ENCODE assay signal across 9 cellular contexts in genomic region chr1:94873520-94874351, GRCh38. TPM values are rescaled to one million over a fixed set of nuclear protein-coding genes. Genes with fewer than 3 reads are reported as not detected.
DNase-seq lines count a peak whose midpoint lies in the region; ATAC-seq and TF ChIP-seq lines count a peak whose summit lies in the region.
"Had no signal": no experiment of that assay in that cellular context is flagged by ENCODE, and none has a peak within 500 bp of the region (broad histone marks: within the 10 kb centered on the region; RNA-seq: fewer than 3 reads in every experiment).

No MANE protein-coding gene starts in this region.

- no peaks in the 10 kb centered on the region for H3K9me3 ChIP-seq in gastroesophageal sphincter
- no peaks in the 10 kb centered on the region for H3K9me3 ChIP-seq in naive thymus-derived CD4-positive, alpha-beta T cell (ENCODE audit: control insufficient read depth in 2 of 3, low read length in 3 of 3)
- H3K9me3 ChIP-seq in colonic mucosa: no peaks in the 10 kb centered on the region

- peaks cover 20% of the 10 kb centered on the region for H3K4me1 Mint-ChIP-seq in type B pancreatic cell (ENCODE audit: unreplicated experiment)
- H3K4me1 Mint-ChIP-seq in naive thymus-derived CD4-positive, alpha-beta T cell: peaks cover 0 to 17% (median 6%) of the 10 kb centered on the region in 7 donors

- H3K4me3 ChIP-seq in gastroesophageal sphincter: no peak overlapping the region
- H3K4me3 ChIP-seq in naive thymus-derived CD4-positive, alpha-beta T cell (ENCODE audit: low read length): no peak overlapping the region
- H3K4me3 ChIP-seq in colonic mucosa: no peak overlapping the region

- peaks cover 11% of the 10 kb centered on the region for H3K36me3 Mint-ChIP-seq in type B pancreatic cell
- no peaks in the 10 kb centered on the region for H3K36me3 Mint-ChIP-seq in naive thymus-derived CD4-positive, alpha-beta T cell

- no peak overlapping the region for H3K9ac ChIP-seq in colonic mucosa (ENCODE audit: low read depth in 2 of 2, low read length in 2 of 2)

- H3K36me3 ChIP-seq in gastroesophageal sphincter (no peaks in the 10 kb centered on the region), colonic mucosa (peaks cover 2% of the 10 kb centered on the region)
- H3K36me3 ChIP-seq in naive thymus-derived CD4-positive, alpha-beta T cell (ENCODE audit: control insufficient read depth in 2 of 3, insufficient read depth in 3 of 3, low read length in 3 of 3): no peaks in the 10 kb centered on the region

- peak overlapping the region; percentile 53 for H3K4me3 Mint-ChIP-seq in type B pancreatic cell
- no peak overlapping the region for H3K4me3 Mint-ChIP-seq in naive thymus-derived CD4-positive, alpha-beta T cell

- WGBS in gastroesophageal sphincter (ENCODE audit: low coverage in 1 of 2), 2 donors: 38 to 46% methylated on average over 4 to 7 of the region's 7 CpGs

- TF ChIP-seq EP300 in gastroesophageal sphincter (IDR thresholded peaks at IDR 0.05): no peak

- H3K4me1 ChIP-seq in gastroesophageal sphincter (peaks cover 0 to 33% (median 13%) of the 10 kb centered on the region in 3 donors), colonic mucosa (no peaks in the 10 kb centered on the region)
- no peaks in the 10 kb centered on the region for H3K4me1 ChIP-seq in naive thymus-derived CD4-positive, alpha-beta T cell (ENCODE audit: control insufficient read depth in 2 of 2, insufficient read depth in 2 of 2, low read length in 2 of 2)

- intact Hi-C loops in naive thymus-derived CD4-positive, alpha-beta T cell (cut with micrococcal nuclease): no loop called here
- intact Hi-C loops in colonic mucosa (cut with DNase I): no loop called here

- POLR2A ChIA-PET in naive thymus-derived CD4-positive, alpha-beta T cell (lab: Charles Lee): no interaction called here

- no peaks in the 10 kb centered on the region for H3K27me3 ChIP-seq in gastroesophageal sphincter
- H3K27me3 ChIP-seq in naive thymus-derived CD4-positive, alpha-beta T cell (ENCODE audit: control insufficient read depth in 2 of 2, insufficient read depth in 2 of 2, low read length in 2 of 2): no peaks in the 10 kb centered on the region
- H3K27me3 ChIP-seq in colonic mucosa: no peaks in the 10 kb centered on the region

- H3K27me3 Mint-ChIP-seq in type B pancreatic cell: no peaks in the 10 kb centered on the region
- peaks cover 0 to 7% (median 3%) of the 10 kb centered on the region in 5 donors for H3K27me3 Mint-ChIP-seq in naive thymus-derived CD4-positive, alpha-beta T cell

- H3K9me3 Mint-ChIP-seq in type B pancreatic cell: no peaks in the 10 kb centered on the region
- H3K9me3 Mint-ChIP-seq in naive thymus-derived CD4-positive, alpha-beta T cell: peaks cover 0 to 2% (median 0%) of the 10 kb centered on the region in 11 donors

- CTCF ChIA-PET in naive thymus-derived CD4-positive, alpha-beta T cell (lab: Charles Lee): interaction anchor here (0.5 to 1.0 kb wide), 2 partner anchors 19 to 24 kb away, joined by 3 read pairs; no protein-coding TSS in a partner anchor

- TF ChIP-seq CTCF in gastroesophageal sphincter (IDR thresholded peaks at IDR 0.05) (no peak), type B pancreatic cell (conservative IDR thresholded peaks at IDR 0.05) (no peak), colonic mucosa (IDR thresholded peaks at IDR 0.05) (no peak)

- DNase-seq in NCI-H2107 treated with DMSO at 0.1 percent for 48 hours (lab: John Stamatoyannopoulos, UW; ENCODE audit: unreplicated experiment) (peak; percentile 23), NCI-H2107 (lab: John Stamatoyannopoulos, UW) (no peak), NCI-H69 (lab: John Stamatoyannopoulos, UW) (peak; percentile 72), type B pancreatic cell (ENCODE audit: extremely low spot score, unreplicated experiment) (no peak), colonic mucosa (no peak), DMS79 treated with DMSO at 0.1 percent for 48 hours (lab: John Stamatoyannopoulos, UW) (no peak)
- no peak for DNase-seq in naive thymus-derived CD4-positive, alpha-beta T cell
- DNase-seq: NCI-H1436 had no signal

- H3K27ac ChIP-seq in gastroesophageal sphincter: peak overlapping the region; percentile 64 to 78 (median 75)
- H3K27ac ChIP-seq in naive thymus-derived CD4-positive, alpha-beta T cell (ENCODE audit: low read depth, low read length): no peak overlapping the region
- H3K27ac ChIP-seq in colonic mucosa: no peak overlapping the region

- ATAC-seq in gastroesophageal sphincter: peak; percentile 54
- ATAC-seq in naive thymus-derived CD4-positive, alpha-beta T cell: no peak

- no peak for TF ChIP-seq POLR2A in gastroesophageal sphincter (IDR thresholded peaks at IDR 0.05)

- H3K27ac Mint-ChIP-seq in type B pancreatic cell: peak overlapping the region; percentile 74
- H3K27ac Mint-ChIP-seq in naive thymus-derived CD4-positive, alpha-beta T cell: no peak overlapping the region

RNA-seq across cellular contexts. Expression of gene CNN3, which starts 53.2 kb away (rescaled TPM):
- 100 to 1,000 TPM; 145 to 292 (median 217) TPM for total RNA-seq in gastroesophageal sphincter
- total RNA-seq in type B pancreatic cell (ENCODE audit: low replicate concordance): 152 and 258 TPM in 2 replicates
- total RNA-seq in naive thymus-derived CD4-positive, alpha-beta T cell: 10 to 100 TPM in 2 of 5 experiments, 1 to 10 TPM in 3; 4.4 to 14.9 (median 7.4) TPM
- polyA plus RNA-seq in naive thymus-derived CD4-positive, alpha-beta T cell: 10 to 100 TPM; 12.9 to 18.2 TPM
- 100 to 1,000 TPM; 117 to 164 TPM for total RNA-seq in colonic mucosa

RNA-seq across cellular contexts. Expression of gene SLC44A3, which starts 53.6 kb away (rescaled TPM):
- total RNA-seq in gastroesophageal sphincter (1 to 10 TPM in 3 of 4 donors, under 1 TPM in 1; 0.47 to 3.9 (median 1.2) TPM), type B pancreatic cell (ENCODE audit: low replicate concordance) (19.5 and 33.9 TPM in 2 replicates), colonic mucosa (10 to 100 TPM; 55.4 to 71.4 TPM)
- 1 to 10 TPM in 1 of 5 experiments, under 1 TPM in 1, not detected in 3; 0.24 to 1.0 TPM for total RNA-seq in naive thymus-derived CD4-positive, alpha-beta T cell
- polyA plus RNA-seq in naive thymus-derived CD4-positive, alpha-beta T cell: not detected

Comparison
In these comparisons a context has a peak if more than half of its experiments do, and no peak if none do; other contexts are left out.
1. DNase-seq: peak in NCI-H2107 treated with DMSO at 0.1 percent for 48 hours (single experiment) and NCI-H69 (single experiment); none in NCI-H2107 (single experiment), type B pancreatic cell (single experiment), naive thymus-derived CD4-positive, alpha-beta T cell (0 of 9), colonic mucosa (single experiment) and DMS79 treated with DMSO at 0.1 percent for 48 hours (single experiment).
2. H3K27ac ChIP-seq: peak in gastroesophageal sphincter (4 of 4); none in naive thymus-derived CD4-positive, alpha-beta T cell (single experiment) and colonic mucosa (single experiment).